Comparison of ENCODE assay signal across 1 cellular context in genomic region chr14:103526247-103526913, GRCh38.
TF ChIP-seq lines count a peak whose summit lies in the region.

No MANE protein-coding gene starts in this region.

TF ChIP-seq in HepG2, 621 proteins besides CTCF, POLR2A, EP300 and RAD21 (continued from another document):
- TF ChIP-seq, protein P1, sequence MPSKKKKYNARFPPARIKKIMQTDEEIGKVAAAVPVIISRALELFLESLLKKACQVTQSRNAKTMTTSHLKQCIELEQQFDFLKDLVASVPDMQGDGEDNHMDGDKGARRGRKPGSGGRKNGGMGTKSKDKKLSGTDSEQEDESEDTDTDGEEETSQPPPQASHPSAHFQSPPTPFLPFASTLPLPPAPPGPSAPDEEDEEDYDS (CRISPR knock-in tag; IDR thresholded peaks at IDR 0.05), result 0 out of 2 replicates have a peak, but pooled peaks have one; percentile 15
- TF ChIP-seq, protein P2, sequence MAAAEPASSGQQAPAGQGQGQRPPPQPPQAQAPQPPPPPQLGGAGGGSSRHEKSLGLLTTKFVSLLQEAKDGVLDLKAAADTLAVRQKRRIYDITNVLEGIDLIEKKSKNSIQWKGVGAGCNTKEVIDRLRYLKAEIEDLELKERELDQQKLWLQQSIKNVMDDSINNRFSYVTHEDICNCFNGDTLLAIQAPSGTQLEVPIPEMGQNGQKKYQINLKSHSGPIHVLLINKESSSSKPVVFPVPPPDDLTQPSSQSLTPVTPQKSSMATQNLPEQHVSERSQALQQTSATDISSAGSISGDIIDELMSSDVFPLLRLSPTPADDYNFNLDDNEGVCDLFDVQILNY (CRISPR knock-in tag; conservative IDR thresholded peaks at IDR 0.05), result no peak
- no peak for TF ChIP-seq MED8 (CRISPR knock-in tag; IDR thresholded peaks at IDR 0.05; ENCODE audit: insufficient replicate concordance)
